Comparison of ENCODE assay signal across 8 cellular contexts in genomic region chr1:179229214-179230140, GRCh38. TPM values are rescaled to one million over a fixed set of nuclear protein-coding genes. Genes with fewer than 3 reads are reported as not detected.
DNase-seq lines count a peak whose midpoint lies in the region; ATAC-seq and TF ChIP-seq lines count a peak whose summit lies in the region.

Gene ABL2 (minus strand): TSS chr1:179229677. CDS start chr1:179229397, 280 bp downstream.

- CTCF ChIA-PET in activated CD8-positive, alpha-beta T cell treated with anti-CD3 and anti-CD28 coated beads, Interleukin-2, amount 10 ng/mL, durations not matched to agents 7 days and 5 days (lab: Charles Lee), result no interaction called here

- peak; percentile 44 for ATAC-seq in HG02970 (IDR thresholded peaks at IDR 0.05; ENCODE audit: low FRiP score, unreplicated experiment)
- ATAC-seq in activated CD8-positive, alpha-beta T cell treated with anti-CD3 and anti-CD28 coated beads, Interleukin-2, amount 10 ng/mL, durations not matched to agents 7 days and 5 days, result peak; percentile 77

- no peaks in the 10 kb centered on the region for H3K9me3 Mint-ChIP-seq in activated CD8-positive, alpha-beta T cell treated with anti-CD3 and anti-CD28 coated beads, Interleukin-2, amount 10 ng/mL, durations not matched to agents 7 days and 5 days (ENCODE audit: insufficient read depth)
- H3K9me3 Mint-ChIP-seq in mesothelial cell of epicardium, result no peaks in the 10 kb centered on the region

- H3K4me3 Mint-ChIP-seq in activated CD8-positive, alpha-beta T cell treated with anti-CD3 and anti-CD28 coated beads, Interleukin-2, amount 10 ng/mL, durations not matched to agents 7 days and 5 days, result peak within 1 kb of the TSS; percentile 87
- H3K4me3 Mint-ChIP-seq in mesothelial cell of epicardium, result peak within 1 kb of the TSS; percentile 89

- peaks cover 7% of the 10 kb centered on the region for H3K4me1 ChIP-seq in effector memory CD4-positive, alpha-beta T cell (ENCODE audit: control insufficient read depth, insufficient read depth, low read length, poor library complexity, severe bottlenecking)

- POLR2A ChIA-PET in activated CD8-positive, alpha-beta T cell treated with anti-CD3 and anti-CD28 coated beads, Interleukin-2, amount 10 ng/mL, durations not matched to agents 7 days and 5 days (lab: Charles Lee), result no interaction called here

- H3K27ac Mint-ChIP-seq in activated CD8-positive, alpha-beta T cell treated with anti-CD3 and anti-CD28 coated beads, Interleukin-2, amount 10 ng/mL, durations not matched to agents 7 days and 5 days, result peak within 1 kb of the TSS; percentile 78
- peak within 1 kb of the TSS; percentile 96 for H3K27ac Mint-ChIP-seq in mesothelial cell of epicardium

- H3K27me3 ChIP-seq in effector memory CD4-positive, alpha-beta T cell (replicated peaks; ENCODE audit: control insufficient read depth, insufficient read depth, low read length, poor library complexity, severe bottlenecking), result no peaks in the 10 kb centered on the region

- peaks cover 2% of the 10 kb centered on the region for H3K36me3 Mint-ChIP-seq in activated CD8-positive, alpha-beta T cell treated with anti-CD3 and anti-CD28 coated beads, Interleukin-2, amount 10 ng/mL, durations not matched to agents 7 days and 5 days (ENCODE audit: low read depth)
- peaks cover 2% of the 10 kb centered on the region for H3K36me3 Mint-ChIP-seq in mesothelial cell of epicardium

- H3K27me3 Mint-ChIP-seq in activated CD8-positive, alpha-beta T cell treated with anti-CD3 and anti-CD28 coated beads, Interleukin-2, amount 10 ng/mL, durations not matched to agents 7 days and 5 days (ENCODE audit: low read depth), result no peaks in the 10 kb centered on the region
- no peaks in the 10 kb centered on the region for H3K27me3 Mint-ChIP-seq in mesothelial cell of epicardium (ENCODE audit: low read depth)

- DNase-seq in NK-92 treated with Interleukin-12 subunit alpha and Interleukin-12 subunit beta, amount 100 ng/mL, for 24 hours (lab: John Stamatoyannopoulos, UW), result peak; percentile 44
- no peak for DNase-seq in NK-92 (lab: John Stamatoyannopoulos, UW; ENCODE audit: unreplicated experiment)
- DNase-seq in NCI-H345 treated with DMSO at 0.1 percent for 48 hours (lab: John Stamatoyannopoulos, UW; ENCODE audit: unreplicated experiment), result peak; percentile 43
- DNase-seq in activated CD8-positive, alpha-beta T cell treated with anti-CD3 and anti-CD28 coated beads, Interleukin-2, amount 10 ng/mL, durations not matched to agents 7 days and 5 days, result peak; percentile 37
- DNase-seq in effector memory CD4-positive, alpha-beta T cell, result peak; percentile 38 to 44 (median 43)
- peak; percentile 34 to 65 for DNase-seq in mesothelial cell of epicardium (ENCODE audit: low spot score in 2 of 2, unreplicated experiment in 2 of 2)
- DNase-seq in stimulated activated CD8-positive, alpha-beta memory T cell treated with anti-CD3 and anti-CD28 coated beads, Interleukin-2, amount 100 ng/mL, for 48 hours (ENCODE audit: low read depth in 2 of 2), result peak; percentile 41 to 50

- peak within 1 kb of the TSS; percentile 66 for H3K27ac ChIP-seq in effector memory CD4-positive, alpha-beta T cell (ENCODE audit: insufficient read depth, low read length, poor library complexity, severe bottlenecking)

- peaks cover 20% of the 10 kb centered on the region for H3K4me1 Mint-ChIP-seq in activated CD8-positive, alpha-beta T cell treated with anti-CD3 and anti-CD28 coated beads, Interleukin-2, amount 10 ng/mL, durations not matched to agents 7 days and 5 days (ENCODE audit: low read depth)
- H3K4me1 Mint-ChIP-seq in mesothelial cell of epicardium, result peaks cover 16% of the 10 kb centered on the region

- no peak for TF ChIP-seq CTCF in mesothelial cell of epicardium (IDR thresholded peaks at IDR 0.05; ENCODE audit: unreplicated experiment)

- H3K9me3 ChIP-seq in effector memory CD4-positive, alpha-beta T cell (ENCODE audit: control insufficient read depth, low read length), result no peaks in the 10 kb centered on the region

- peak within 1 kb of the TSS; percentile 96 for H3K4me3 ChIP-seq in effector memory CD4-positive, alpha-beta T cell (ENCODE audit: insufficient read depth, low read depth, low read length, poor library complexity, severe bottlenecking)

- H3K36me3 ChIP-seq in effector memory CD4-positive, alpha-beta T cell (ENCODE audit: control insufficient read depth, insufficient read depth, low read length), result no peaks in the 10 kb centered on the region

RNA-seq across cellular contexts. Expression of gene ABL2, which starts in this region (rescaled TPM):
- total RNA-seq in activated CD8-positive, alpha-beta T cell treated with anti-CD3 and anti-CD28 coated beads, Interleukin-2, amount 10 ng/mL, durations not matched to agents 7 days and 5 days, result 1 to 10 TPM; 6.3 to 7.5 TPM
- total RNA-seq in mesothelial cell of epicardium, result 22.5 to 23.7 TPM (median 22.7 TPM) in 3 replicates
